Comparison of ENCODE assay signal across 17 cellular contexts in the genomic region with DNA sequence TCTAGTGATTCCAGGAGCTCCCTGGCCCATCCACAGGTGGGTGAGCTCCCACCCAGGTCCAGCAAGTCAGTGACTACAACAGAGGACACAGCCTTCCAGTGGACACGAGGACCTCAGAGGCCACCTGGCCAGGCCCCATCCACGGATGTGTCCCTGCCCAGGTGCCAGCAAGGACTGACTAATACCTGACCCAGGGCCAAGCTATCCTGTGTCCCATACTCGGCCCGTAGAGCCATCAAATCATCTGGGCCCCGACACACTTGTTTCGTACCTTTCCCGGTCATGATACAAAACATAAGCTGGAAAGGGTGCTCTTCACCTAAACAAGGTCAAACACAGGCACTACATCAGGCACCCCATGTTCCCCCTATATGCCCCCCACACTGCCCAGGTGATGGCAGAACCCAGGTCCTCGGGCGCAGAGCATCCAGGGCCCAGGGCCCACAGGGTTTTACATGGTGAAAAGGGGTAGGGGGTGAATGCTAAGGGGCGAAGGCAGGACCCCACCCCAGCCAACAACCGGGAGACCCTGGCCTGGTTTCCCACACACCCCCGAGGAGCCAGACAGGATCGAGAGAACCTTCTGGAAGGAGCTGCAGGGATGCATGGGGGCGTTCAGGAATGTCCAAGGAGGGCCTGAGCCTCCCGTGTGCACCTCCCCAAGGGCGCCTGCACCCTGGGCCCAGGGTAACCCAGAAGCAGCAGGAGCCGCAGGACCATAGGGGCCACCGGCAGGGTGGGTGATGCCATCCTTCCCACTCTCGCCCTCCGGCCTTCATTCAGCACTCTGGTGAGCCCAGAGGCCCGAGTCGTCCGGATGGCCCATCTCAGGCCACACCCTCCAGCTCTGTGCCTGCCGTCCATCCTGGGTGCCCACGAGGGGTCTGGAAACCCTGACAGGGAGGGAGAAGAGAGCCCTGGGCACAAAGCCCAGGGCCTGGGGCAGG.
DNase-seq lines count a peak whose midpoint lies in the region; ATAC-seq and TF ChIP-seq lines count a peak whose summit lies in the region.
"Had no signal": no experiment of that assay in that cellular context is flagged by ENCODE, and none has a peak within 500 bp of the region (broad histone marks: within the 10 kb centered on the region; RNA-seq: fewer than 3 reads in every experiment).

No MANE protein-coding gene starts in this region.

- in situ Hi-C loops in transverse colon (cut with MboI; ENCODE audit: low pct_ligation_motif_present in 1 of 4, low pct_unique_long_range_greater_than_20kb in 1 of 4, low sequenced_read_pairs in 3 of 4): no loop called here

- H3K36me3 Mint-ChIP-seq in glutamatergic neuron (ENCODE audit: unreplicated experiment): no peaks in the 10 kb centered on the region
- H3K36me3 Mint-ChIP-seq: natural killer cell had no signal

- H3K4me1 Mint-ChIP-seq in glutamatergic neuron (ENCODE audit: low read depth, unreplicated experiment): peaks cover 64% of the 10 kb centered on the region

- TF ChIP-seq POLR2A in ovary (IDR thresholded peaks at IDR 0.05) (no peak), transverse colon (IDR thresholded peaks at IDR 0.05) (no peak)

- DNase-seq in activated effector memory CD4-positive, alpha-beta T cell treated with anti-CD3 and anti-CD28 coated beads, Interleukin-2, amount 50 U/mL, for 16 hours: peak; percentile 50
- no peak for DNase-seq in activated effector memory CD4-positive, alpha-beta T cell treated with Interleukin-2 at 50 U/mL for 16 hours
- DNase-seq in glutamatergic neuron: no peak
- DNase-seq in ovary: peak; percentile 6 to 36 (median 19)
- peak; percentile 7 for DNase-seq in transverse colon
- no peak for DNase-seq in NCI-H526 (lab: John Stamatoyannopoulos, UW)
- DNase-seq: anterior cingulate cortex; DMS53; foreskin fibroblast; natural killer cell; NCI-H1092; stimulated activated CD4-positive, alpha-beta T cell treated with anti-CD3 and anti-CD28 coated beads, Interleukin-4, amount 100 ng/mL, for 1 hour; trophoblast cell had no signal

- H3K27ac ChIP-seq in ovary (peak overlapping the region in 1 of 2 donors; percentile 8), transverse colon (peak overlapping the region; percentile 77 to 93 (median 85))

- TF ChIP-seq EP300 in ovary (IDR thresholded peaks at IDR 0.05) (no peak), transverse colon (IDR thresholded peaks at IDR 0.05; ENCODE audit: low read depth) (no peak)

- peak overlapping the region; percentile 9 for H3K4me3 Mint-ChIP-seq in glutamatergic neuron (ENCODE audit: unreplicated experiment)
- H3K4me3 Mint-ChIP-seq: natural killer cell had no signal

- H3K9me3 Mint-ChIP-seq in glutamatergic neuron (ENCODE audit: unreplicated experiment): peaks cover 21% of the 10 kb centered on the region
- H3K9me3 Mint-ChIP-seq: activated T-helper 2 cell treated with anti-CD3 and anti-CD28 coated beads, Interferon-gamma antibody, Interleukin-2, Interleukin-4, amounts not matched to agents 10 μg/mL and 5 μg/mL and 100 μg/mL, durations not matched to agents 14 hours and 24 hours and 36 hours; natural killer cell had no signal

- 86 to 90% (median 88%) methylated on average over 17 to 25 of the region's 25 CpGs for WGBS in ovary, 3 donors
- WGBS in transverse colon (ENCODE audit: low coverage in 1 of 2), 2 donors: 87 to 90% methylated on average over 2 to 22 of the region's 25 CpGs

- no peaks in the 10 kb centered on the region for H3K36me3 ChIP-seq in ovary
- no peaks in the 10 kb centered on the region for H3K36me3 ChIP-seq in transverse colon

- H3K4me3 ChIP-seq in ovary: no peak overlapping the region
- peak overlapping the region in 1 of 4 donors; percentile 41 for H3K4me3 ChIP-seq in transverse colon

- TF ChIP-seq CTCF in glutamatergic neuron (IDR thresholded peaks at IDR 0.05; ENCODE audit: partially characterized antibody, unreplicated experiment) (no peak), ovary (IDR thresholded peaks at IDR 0.05) (no peak), transverse colon (IDR thresholded peaks at IDR 0.05) (no peak)

- H3K4me1 ChIP-seq in ovary (ENCODE audit: insufficient read depth) (peaks cover 40% of the 10 kb centered on the region), transverse colon (peaks cover 45 to 72% (median 59%) of the 10 kb centered on the region in 4 donors)

- ATAC-seq in GM21367 (IDR thresholded peaks at IDR 0.05; ENCODE audit: unreplicated experiment) (no peak), GM18511 (IDR thresholded peaks at IDR 0.05; ENCODE audit: unreplicated experiment) (no peak)
- ATAC-seq: natural killer cell, Panc1 had no signal

- intact Hi-C loops in ovary (cut with DNase I) (no loop called here), transverse colon (cut with DNase I; ENCODE audit: low total_unique reads) (loop anchor here (10.0 kb wide), 1 partner anchor 192 kb away; no protein-coding TSS in a partner anchor)

- H3K27me3 ChIP-seq in ovary: no peaks in the 10 kb centered on the region
- H3K27me3 ChIP-seq in transverse colon: no peaks in the 10 kb centered on the region

- H3K9me3 ChIP-seq in ovary: no peaks in the 10 kb centered on the region
- no peaks in the 10 kb centered on the region for H3K9me3 ChIP-seq in transverse colon

- H3K27ac Mint-ChIP-seq in glutamatergic neuron (ENCODE audit: unreplicated experiment): no peak overlapping the region
- H3K27ac Mint-ChIP-seq: activated T-helper 2 cell treated with anti-CD3 and anti-CD28 coated beads, Interferon-gamma antibody, Interleukin-2, Interleukin-4, amounts not matched to agents 10 μg/mL and 5 μg/mL and 100 μg/mL, durations not matched to agents 14 hours and 24 hours and 36 hours had no signal

- H3K27me3 Mint-ChIP-seq in glutamatergic neuron (ENCODE audit: unreplicated experiment): peaks cover 4% of the 10 kb centered on the region

Comparison
In these comparisons a context has a peak if more than half of its experiments do, and no peak if none do; other contexts are left out.
1. DNase-seq: peak in activated effector memory CD4-positive, alpha-beta T cell treated with anti-CD3 and anti-CD28 coated beads, Interleukin-2, amount 50 U/mL, for 16 hours (single experiment), ovary (5 of 5) and transverse colon (single experiment); none in activated effector memory CD4-positive, alpha-beta T cell treated with Interleukin-2 at 50 U/mL for 16 hours (single experiment), glutamatergic neuron (single experiment) and NCI-H526 (0 of 2).